ENCODE assay signal across 25 cellular contexts in genomic region chr1:48263042-48263441, GRCh38. TPM values are rescaled to one million over a fixed set of nuclear protein-coding genes. Genes with fewer than 3 reads are reported as not detected.
DNase-seq lines count a peak whose midpoint lies in the region; ATAC-seq and TF ChIP-seq lines count a peak whose summit lies in the region.
"Had no signal": no experiment of that assay in that cellular context is flagged by ENCODE, and none has a peak within 500 bp of the region (broad histone marks: within the 10 kb centered on the region; RNA-seq: fewer than 3 reads in every experiment).

No MANE protein-coding gene starts in this region.

- peaks cover 6% of the 10 kb centered on the region for H3K9me3 Mint-ChIP-seq in endodermal cell
- H3K9me3 Mint-ChIP-seq: CD4-positive, alpha-beta T cell had no signal

- H3K4me3 Mint-ChIP-seq in endodermal cell, result no peak overlapping the region
- H3K4me3 Mint-ChIP-seq: CD14-positive monocyte; CD4-positive, alpha-beta T cell; CD8-positive, alpha-beta memory T cell had no signal

- H3K4me3 ChIP-seq in adipocyte (ENCODE audit: low read length) (peak overlapping the region; percentile 9), endodermal cell (ENCODE audit: low read length) (no peak overlapping the region)
- H3K4me3 ChIP-seq: BLaER1 treated with 17β-estradiol and CSF1 and Interleukin-3, amounts not matched to agents 10 nM and 100 nM; GM12878; GM23248 had no signal

- H3K4me1 Mint-ChIP-seq in endodermal cell, result no peaks in the 10 kb centered on the region
- H3K4me1 Mint-ChIP-seq: CD14-positive monocyte; CD8-positive, alpha-beta memory T cell had no signal

- H3K27me3 Mint-ChIP-seq in endodermal cell (ENCODE audit: insufficient read depth), result no peaks in the 10 kb centered on the region

- H3K4me1 ChIP-seq in adipocyte (ENCODE audit: control insufficient read depth, insufficient read depth, low read length), result peaks cover 28% of the 10 kb centered on the region
- H3K4me1 ChIP-seq in endodermal cell (ENCODE audit: control insufficient read depth, insufficient read depth, low read length), result no peaks in the 10 kb centered on the region
- H3K4me1 ChIP-seq: BE2C; BLaER1 treated with 17β-estradiol and CSF1 and Interleukin-3, amounts not matched to agents 10 nM and 100 nM had no signal

- DNase-seq in adipocyte (ENCODE audit: low read depth), result peak; percentile 80
- DNase-seq in dedifferentiated amniotic fluid mesenchymal stem cell (ENCODE audit: extremely low spot score), result peak; percentile 55
- peak; percentile 3 for DNase-seq in fibroblast of peridontal ligament (ENCODE audit: extremely low read depth)
- peak; percentile 4 for DNase-seq in stromal cell of bone marrow (ENCODE audit: low read depth)
- no peak for DNase-seq in endodermal cell
- DNase-seq in mesenteric fat pad (ENCODE audit: low spot score), result no peak
- DNase-seq: ACHN; AML-193; BE2C; CD4-positive, alpha-beta T cell; CD8-positive, alpha-beta memory T cell; DMS 273 treated with DMSO at 0.1 percent for 48 hours; DMS79; EL; GDM1; GM23248; H7; HCEC 1CT had no signal

- H3K27me3 ChIP-seq in adipocyte (replicated peaks; ENCODE audit: control insufficient read depth, insufficient read depth, low read length) (no peaks in the 10 kb centered on the region), endodermal cell (ENCODE audit: control insufficient read depth, insufficient read depth, low read length, poor library complexity, severe bottlenecking) (no peaks in the 10 kb centered on the region)
- H3K27me3 ChIP-seq: BE2C; BLaER1 treated with 17β-estradiol and CSF1 and Interleukin-3, amounts not matched to agents 10 nM and 100 nM had no signal

- no peak overlapping the region for H3K27ac Mint-ChIP-seq in endodermal cell
- H3K27ac Mint-ChIP-seq: CD14-positive monocyte; CD4-positive, alpha-beta T cell; CD8-positive, alpha-beta memory T cell had no signal

- no peak for TF ChIP-seq CTCF in endodermal cell (conservative IDR thresholded peaks at IDR 0.05)

- ATAC-seq in GM19452 (IDR thresholded peaks at IDR 0.05; ENCODE audit: unreplicated experiment) (no peak), GM21723 (IDR thresholded peaks at IDR 0.05; ENCODE audit: unreplicated experiment) (no peak)
- ATAC-seq: GM12878 had no signal

- H3K9me3 ChIP-seq in adipocyte (ENCODE audit: control insufficient read depth, low read length) (no peaks in the 10 kb centered on the region), endodermal cell (ENCODE audit: control insufficient read depth, low read length) (peaks cover 4% of the 10 kb centered on the region)
- H3K9me3 ChIP-seq: BE2C had no signal

- peak overlapping the region; percentile 54 for H3K9ac ChIP-seq in adipocyte (ENCODE audit: low read length)
- H3K9ac ChIP-seq in endodermal cell (ENCODE audit: extremely low read depth, low read length, poor library complexity, severe bottlenecking), result no peak overlapping the region
- H3K9ac ChIP-seq: BLaER1 treated with 17β-estradiol and CSF1 and Interleukin-3, amounts not matched to agents 10 nM and 100 nM; GM23248 had no signal

- 94% methylated on average over 1 of the region's 1 CpG; no CpG with 5 or more reads in 1 of the 2 experiments for WGBS in endodermal cell (ENCODE audit: insufficient coverage in 1 of 2, insufficient read length in 1 of 2), 2 experiments

- H3K27ac ChIP-seq in endodermal cell (ENCODE audit: low read depth, low read length), result no peak overlapping the region
- H3K27ac ChIP-seq: 22Rv1; BLaER1 treated with 17β-estradiol and CSF1 and Interleukin-3, amounts not matched to agents 10 nM and 100 nM; GM23248 had no signal

- no peaks in the 10 kb centered on the region for H3K36me3 ChIP-seq in adipocyte (ENCODE audit: control insufficient read depth, insufficient read depth, low read length, severe bottlenecking)
- H3K36me3 ChIP-seq in endodermal cell (ENCODE audit: control insufficient read depth, insufficient read depth, low read length), result no peaks in the 10 kb centered on the region
- H3K36me3 ChIP-seq: BE2C had no signal

- H3K36me3 Mint-ChIP-seq in endodermal cell (ENCODE audit: low read depth), result peaks cover 6% of the 10 kb centered on the region
- H3K36me3 Mint-ChIP-seq: CD14-positive monocyte; CD8-positive, alpha-beta memory T cell had no signal

RNA-seq across cellular contexts. Expression of gene SLC5A9, which starts 40.5 kb away (rescaled TPM):
- total RNA-seq in endodermal cell (100 to 1,000 TPM in 1 of 2 donors, 10 to 100 TPM in 1; 52.4 to 114 TPM), mesenteric fat pad (1.0 TPM)
- 7.9 TPM for polyA plus RNA-seq in endodermal cell (2013, experiment 1 of 2)
- 11.5 TPM for polyA plus RNA-seq in endodermal cell (2013, experiment 2 of 2)
- total RNA-seq: CD4-positive, alpha-beta T cell; CD8-positive, alpha-beta memory T cell; GM12878; GM23248; H1 had no signal
- polyA plus RNA-seq: CD8-positive, alpha-beta memory T cell; GM23248 had no signal

Comparison
In these comparisons a context has a peak if more than half of its experiments do, and no peak if none do; other contexts are left out.
1. DNase-seq: peak in adipocyte (single experiment), dedifferentiated amniotic fluid mesenchymal stem cell (single experiment), fibroblast of peridontal ligament (single experiment) and stromal cell of bone marrow (single experiment); none in endodermal cell (single experiment) and mesenteric fat pad (single experiment).
2. RNA of gene SLC5A9, which starts 40.5 kb away (total RNA-seq): 52.4 to 114 TPM in endodermal cell; 1.0 TPM in mesenteric fat pad (single experiment); every median in the first group is over 10 times any median in the second.